Comparison of ENCODE assay signal across 27 cellular contexts in the genomic region with DNA sequence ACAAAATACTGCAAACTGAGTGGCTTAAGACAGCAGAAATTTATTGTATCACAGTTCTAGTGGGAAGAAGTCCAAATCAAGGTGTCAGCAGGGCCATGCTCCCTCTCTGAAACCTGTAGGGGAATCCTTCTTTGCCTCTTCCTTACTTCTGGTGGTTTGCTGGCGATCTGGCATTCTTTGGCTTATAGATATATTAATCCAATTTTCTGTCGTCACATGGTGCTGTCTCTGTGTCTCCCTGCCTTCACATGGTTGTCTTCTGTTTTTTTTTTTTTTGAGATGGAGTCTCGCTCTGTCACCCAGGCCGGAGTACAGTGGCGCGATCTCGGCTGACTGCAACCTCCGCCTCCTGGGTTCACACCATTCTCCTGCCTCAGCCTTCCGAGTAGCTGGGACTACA.
"Had no signal": no experiment of that assay in that cellular context is flagged by ENCODE, and none has a peak within 500 bp of the region (broad histone marks: within the 10 kb centered on the region; RNA-seq: fewer than 3 reads in every experiment).

No MANE protein-coding gene starts in this region.

- H3K4me3 ChIP-seq: coronary artery, dorsolateral prefrontal cortex, esophagus squamous epithelium, gastrocnemius medialis, heart right ventricle, left lung, lower lobe of right lung, mucosa of descending colon had no signal

- DNase-seq: dermis blood vessel endothelial cell; dorsolateral prefrontal cortex; effector CD4-positive, alpha-beta T cell; effector memory CD8-positive, alpha-beta T cell; endodermal cell; erythroblast; esophagus squamous epithelium; foreskin fibroblast; foreskin melanocyte; gastrocnemius medialis; glutamatergic neuron; head of caudate nucleus; heart right ventricle; hippocampal formation; left cardiac atrium; left lung; left ventricle myocardium superior; lower lobe of right lung; mesenchymal stem cell; mucosa of descending colon; naive B cell had no signal

- FAIRE-seq: colon, endometrium, islet of Langerhans, keratinocyte had no signal

- H3K9me3 ChIP-seq: esophagus squamous epithelium, gastrocnemius medialis, heart right ventricle, left lung, lower lobe of right lung, mucosa of descending colon had no signal

- H3K36me3 ChIP-seq: esophagus squamous epithelium, gastrocnemius medialis, heart right ventricle, left lung, lower lobe of right lung had no signal

- H3K27me3 ChIP-seq: dorsolateral prefrontal cortex, esophagus squamous epithelium, gastrocnemius medialis, heart right ventricle, left lung had no signal

- H3K27ac ChIP-seq: coronary artery, dorsolateral prefrontal cortex, epithelial cell of prostate, esophagus squamous epithelium, gastrocnemius medialis, heart right ventricle, left lung, lower lobe of right lung had no signal

- H3K4me1 ChIP-seq: gastrocnemius medialis had no signal
